Comparison of ENCODE assay signal across 9 cellular contexts in genomic region chr4:142567199-142567598, GRCh38.
DNase-seq lines count a peak whose midpoint lies in the region; ATAC-seq, FAIRE-seq and TF ChIP-seq lines count a peak whose summit lies in the region.
"Had no signal": no experiment of that assay in that cellular context is flagged by ENCODE, and none has a peak within 500 bp of the region (broad histone marks: within the 10 kb centered on the region; RNA-seq: fewer than 3 reads in every experiment).

No MANE protein-coding gene starts in this region.

- no peaks in the 10 kb centered on the region for H3K9me3 ChIP-seq in CD4-positive, alpha-beta T cell (ENCODE audit: control insufficient read depth, low read length)
- H3K9me3 ChIP-seq in mononuclear cell (ENCODE audit: low read depth, low read length), result no peaks in the 10 kb centered on the region

- POLR2A ChIA-PET in CD4-positive, alpha-beta T cell (lab: Charles Lee), result interaction anchor here (0.6 to 3.6 kb wide), 26 partner anchors 8 to 284 kb away, joined by 3 to 49 read pairs (median 6); no protein-coding TSS in a partner anchor

- peak overlapping the region; percentile 88 for H3K4me3 Mint-ChIP-seq in CD4-positive, alpha-beta T cell

- H3K4me1 ChIP-seq in mononuclear cell (ENCODE audit: insufficient read depth, low read length), result no peaks in the 10 kb centered on the region

- peak; percentile 59 for TF ChIP-seq CTCF in CD4-positive, alpha-beta T cell (IDR thresholded peaks at IDR 0.05)

- no peak for FAIRE-seq in RCC 7860 (lab: Jason Lieb, UNC)

- no peaks in the 10 kb centered on the region for H3K27me3 Mint-ChIP-seq in CD4-positive, alpha-beta T cell

- peak overlapping the region; percentile 72 for H3K27ac ChIP-seq in CD4-positive, alpha-beta T cell (ENCODE audit: low read depth, low read length)
- H3K27ac ChIP-seq: C4-2B had no signal

- CTCF ChIA-PET in CD4-positive, alpha-beta T cell (lab: Charles Lee), result interaction anchor here (0.8 to 3.3 kb wide), 20 partner anchors 10 to 284 kb away, joined by 3 to 32 read pairs (median 4); no protein-coding TSS in a partner anchor

- peak overlapping the region; percentile 28 for H3K4me3 ChIP-seq in mononuclear cell (ENCODE audit: low read length)

- peaks cover 81% of the 10 kb centered on the region for H3K4me1 Mint-ChIP-seq in CD4-positive, alpha-beta T cell (ENCODE audit: low read depth)

- H3K36me3 Mint-ChIP-seq in CD4-positive, alpha-beta T cell (ENCODE audit: low read depth), result peaks cover 25% of the 10 kb centered on the region

- no peaks in the 10 kb centered on the region for H3K9me3 Mint-ChIP-seq in CD4-positive, alpha-beta T cell

- peak; percentile 73 for ATAC-seq in CD4-positive, alpha-beta T cell (ENCODE audit: poor library complexity)
- no peak for ATAC-seq in HG03045 (IDR thresholded peaks at IDR 0.05; ENCODE audit: unreplicated experiment)

- H3K27ac Mint-ChIP-seq in CD4-positive, alpha-beta T cell, result peak overlapping the region; percentile 95

- peak; percentile 26 to 70 (median 43) for DNase-seq in CD4-positive, alpha-beta T cell
- DNase-seq in NCI-H2029 (lab: John Stamatoyannopoulos, UW), result peak; percentile 26
- peak; percentile 7 for DNase-seq in activated gamma-delta T cell treated with anti-CD3 and anti-CD28 coated beads, Interleukin-2, amount 50 U/mL, for 16 hours (ENCODE audit: low read depth)
- no peak for DNase-seq in NAMALWA (ENCODE audit: low spot score)
- no peak for DNase-seq in RCC 7860 (ENCODE audit: low spot score)
- DNase-seq in NK-92 (lab: John Stamatoyannopoulos, UW; ENCODE audit: unreplicated experiment), result no peak

- intact Hi-C loops in CD4-positive, alpha-beta T cell (cut with DNase I, micrococcal nuclease), result loop anchor here in 1 of 2 experiments (1.0 to 10.0 kb wide), 7 partner anchors 135 to 440 kb away; partner anchors contain the start of gene INPP4B

- no peaks in the 10 kb centered on the region for H3K27me3 ChIP-seq in CD4-positive, alpha-beta T cell (ENCODE audit: control insufficient read depth, insufficient read depth, low read length)
- H3K27me3 ChIP-seq in mononuclear cell (ENCODE audit: insufficient read depth, low read length), result no peaks in the 10 kb centered on the region

Comparison
In these comparisons a context has a peak if more than half of its experiments do, and no peak if none do; other contexts are left out.
1. DNase-seq: peak in CD4-positive, alpha-beta T cell (10 of 10), NCI-H2029 (single experiment) and activated gamma-delta T cell treated with anti-CD3 and anti-CD28 coated beads, Interleukin-2, amount 50 U/mL, for 16 hours (single experiment); none in NAMALWA (single experiment), RCC 7860 (single experiment) and NK-92 (single experiment).